In genomic region chr2:190200603-190201002, GRCh38 we compare ENCODE assay signal across 24 cellular contexts.
"Had no signal": no experiment of that assay in that cellular context is flagged by ENCODE, and none has a peak within 500 bp of the region (broad histone marks: within the 10 kb centered on the region; RNA-seq: fewer than 3 reads in every experiment).

No MANE protein-coding gene starts in this region.

- ATAC-seq: gastrocnemius medialis, heart right ventricle, mucosa of descending colon had no signal

- H3K4me1 ChIP-seq: left lung, lower lobe of right lung had no signal

- H3K4me3 ChIP-seq: coronary artery, dorsolateral prefrontal cortex, esophagus muscularis mucosa, gastrocnemius medialis, heart right ventricle, left lung, lower lobe of right lung, mucosa of descending colon had no signal

- H3K9me3 ChIP-seq: esophagus muscularis mucosa, gastrocnemius medialis, heart right ventricle, left lung, lower lobe of right lung, mucosa of descending colon had no signal

- DNase-seq: dermis blood vessel endothelial cell; dorsolateral prefrontal cortex; effector CD4-positive, alpha-beta T cell; effector memory CD4-positive, alpha-beta T cell; foreskin fibroblast; foreskin melanocyte; gastrocnemius medialis; glutamatergic neuron; head of caudate nucleus; heart right ventricle; hypothalamus; immature natural killer cell; islet precursor cell; kidney; kidney glomerular epithelial cell; left lung; left ventricle myocardium superior; lower lobe of right lung; mesenchymal stem cell; mucosa of descending colon had no signal

- H3K27me3 ChIP-seq: dorsolateral prefrontal cortex, esophagus muscularis mucosa, gastrocnemius medialis, heart right ventricle, left lung had no signal

- H3K27ac ChIP-seq: coronary artery, esophagus muscularis mucosa, gastrocnemius medialis, heart right ventricle, left lung, lower lobe of right lung had no signal

- FAIRE-seq: colon, endothelial cell of umbilical vein, kidney had no signal
